Comparison of ENCODE assay signal across 8 cellular contexts in the genomic region with DNA sequence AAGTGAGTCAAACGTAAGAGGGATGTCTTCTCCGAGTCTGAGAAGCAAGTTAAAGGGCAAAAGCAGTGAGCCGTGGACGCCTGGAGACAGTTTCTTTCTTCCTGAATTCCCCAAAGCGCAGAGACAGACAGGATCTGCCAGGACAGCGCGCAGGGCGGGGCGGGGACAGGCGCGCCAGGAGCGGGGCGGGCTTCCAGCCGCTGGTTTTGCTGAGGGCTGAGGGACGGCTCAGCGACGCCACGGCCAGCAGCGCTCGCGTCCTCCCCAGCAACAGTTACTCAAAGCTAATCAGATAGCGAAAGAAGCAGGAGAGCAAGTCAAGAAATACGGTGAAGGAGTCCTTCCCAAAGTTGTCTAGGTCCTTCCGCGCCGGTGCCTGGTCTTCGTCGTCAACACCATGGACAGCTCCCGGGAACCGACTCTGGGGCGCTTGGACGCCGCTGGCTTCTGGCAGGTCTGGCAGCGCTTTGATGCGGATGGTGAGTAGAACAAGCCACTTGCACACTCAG. TPM values are rescaled to one million over a fixed set of nuclear protein-coding genes. Genes with fewer than 3 reads are reported as not detected.
A peak's percentile ranks its signal among the peaks of the same experiment; 100 is the strongest.
DNase-seq lines count a peak whose midpoint lies in the region; ATAC-seq, FAIRE-seq and TF ChIP-seq lines count a peak whose summit lies in the region.

A gene with protein sequence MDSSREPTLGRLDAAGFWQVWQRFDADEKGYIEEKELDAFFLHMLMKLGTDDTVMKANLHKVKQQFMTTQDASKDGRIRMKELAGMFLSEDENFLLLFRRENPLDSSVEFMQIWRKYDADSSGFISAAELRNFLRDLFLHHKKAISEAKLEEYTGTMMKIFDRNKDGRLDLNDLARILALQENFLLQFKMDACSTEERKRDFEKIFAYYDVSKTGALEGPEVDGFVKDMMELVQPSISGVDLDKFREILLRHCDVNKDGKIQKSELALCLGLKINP (plus strand): TSS at position 209 of the 509 bp plus-strand sequence. CDS start 189 bp downstream, at position 398.

- H3K9ac ChIP-seq in SK-N-SH = no peak within 1 kb of the TSS
- no peak within 1 kb of the TSS for H3K9ac ChIP-seq in mammary epithelial cell (ENCODE audit: insufficient read depth, low read length)
- no peak within 1 kb of the TSS for H3K9ac ChIP-seq in kidney (ENCODE audit: low read length in 2 of 2)

- dilution Hi-C loops in mammary epithelial cell (cut with HindIII; ENCODE audit: low sequenced_read_pairs) = no loop called here

- ATAC-seq in Right ventricle myocardium inferior = peak; percentile 62

- H3K9me2 ChIP-seq in SK-N-SH = no peaks in the 10 kb centered on the region

- H3K4me1 ChIP-seq in SK-N-SH (ENCODE audit: control insufficient read depth in 1 of 2, insufficient read depth in 2 of 2, low read depth in 1 of 2, low read length in 1 of 2) (peaks cover 0 to 5% of the 10 kb centered on the region in 2 experiments; a peak in 2 of 4 replicates), mammary epithelial cell (ENCODE audit: insufficient read depth, low read length) (no peaks in the 10 kb centered on the region), kidney (ENCODE audit: control insufficient read depth in 1 of 2, insufficient read depth in 1 of 2, low read depth in 1 of 2, low read length in 2 of 2) (no peaks in the 10 kb centered on the region)

- H3K79me2 ChIP-seq in SK-N-SH (ENCODE audit: insufficient read depth) = no peaks in the 10 kb centered on the region
- H3K79me2 ChIP-seq in mammary epithelial cell (ENCODE audit: insufficient read depth, low read length) = no peaks in the 10 kb centered on the region

- TF ChIP-seq RAD21 in SK-N-SH (IDR thresholded peaks at IDR 0.05; ENCODE audit: low read length) = no peak

- H3K4me3 ChIP-seq in SK-N-SH (ENCODE audit: low read depth in 2 of 2, low read length in 1 of 2) = peak within 1 kb of the TSS in 1 of 2 experiments; percentile 40; a peak in 2 of 4 replicates
- H3K4me3 ChIP-seq in mammary epithelial cell (replicated peaks in 1 of 3; ENCODE audit: insufficient read depth in 1 of 3, low read depth in 2 of 3, low read length in 3 of 3) = peak within 1 kb of the TSS in 2 of 3 experiments; percentile 12 to 28
- H3K4me3 ChIP-seq in kidney (ENCODE audit: low read length in 2 of 2) = peak within 1 kb of the TSS; percentile 31 to 35

- DNase-seq in Right ventricle myocardium inferior (ENCODE audit: missing footprints) (peak; percentile 74), cardiac septum (ENCODE audit: low spot score) (no peak), SK-N-SH (peak; percentile 76), mammary epithelial cell (peak; percentile 67), kidney (peak; percentile 88), amniotic stem cell (lab: John Stamatoyannopoulos, UW) (no peak), RCC 7860 (ENCODE audit: low spot score) (no peak)
- DNase-seq in stimulated activated CD4-positive, alpha-beta T cell treated with anti-CD3 and anti-CD28 coated beads, Interleukin-1b, Interleukin-23, amount 100 ng/mL, for 4 hours (ENCODE audit: low read depth in 2 of 2) = peak; percentile 7 to 24

- H3K4me2 ChIP-seq in SK-N-SH (peak within 1 kb of the TSS; percentile 53; the same call in 1 of the 2 replicates), mammary epithelial cell (ENCODE audit: insufficient read depth, low read depth, low read length) (peak within 1 kb of the TSS; percentile 76)

- WGBS in SK-N-SH (ENCODE audit: low lambda C conversion rate) = 13% methylated on average over 22 of the region's 35 CpGs
- 11% methylated on average over 19 of the region's 35 CpGs for WGBS in mammary epithelial cell (ENCODE audit: low coverage, missing lambda C conversion rate)

- TF ChIP-seq EP300 in SK-N-SH (IDR thresholded peaks at IDR 0.05; ENCODE audit: borderline replicate concordance in 1 of 2, low read depth in 1 of 2, low read length in 1 of 2) = no peak

- no peaks in the 10 kb centered on the region for H3K9me3 ChIP-seq in SK-N-SH
- no peaks in the 10 kb centered on the region for H3K9me3 ChIP-seq in mammary epithelial cell (replicated peaks; ENCODE audit: insufficient read depth, low read length)
- H3K9me3 ChIP-seq in kidney (ENCODE audit: control insufficient read depth in 1 of 2, low read length in 2 of 2) = no peaks in the 10 kb centered on the region

- H3K36me3 ChIP-seq in SK-N-SH (replicated peaks in 1 of 2; ENCODE audit: control insufficient read depth in 1 of 2, insufficient read depth in 2 of 2, low read length in 1 of 2) (no peaks in the 10 kb centered on the region), mammary epithelial cell (ENCODE audit: insufficient read depth, low read length) (no peaks in the 10 kb centered on the region), kidney (ENCODE audit: control insufficient read depth in 1 of 2, insufficient read depth in 2 of 2, low read length in 2 of 2) (no peaks in the 10 kb centered on the region)

- no TSS peak for BruUV-seq in mammary epithelial cell (replicated peaks; lab: Mats Ljungman, UMichigan)

- no peaks in the 10 kb centered on the region for H3K27me3 ChIP-seq in SK-N-SH (ENCODE audit: insufficient read depth)
- H3K27me3 ChIP-seq in mammary epithelial cell (ENCODE audit: insufficient read depth, low read length) = peaks cover 5% of the 10 kb centered on the region

- H3K27ac ChIP-seq in SK-N-SH (ENCODE audit: low read depth in 2 of 2, low read length in 1 of 2) (no peak within 1 kb of the TSS), mammary epithelial cell (ENCODE audit: insufficient read depth, low read depth, low read length) (no peak within 1 kb of the TSS), kidney (ENCODE audit: low read depth in 2 of 2, low read length in 2 of 2) (no peak within 1 kb of the TSS)

- H4K20me1 ChIP-seq in SK-N-SH (ENCODE audit: insufficient read depth) (no peaks in the 10 kb centered on the region), mammary epithelial cell (ENCODE audit: insufficient read depth, low read length) (no peaks in the 10 kb centered on the region)

- H2AFZ ChIP-seq in SK-N-SH (ENCODE audit: low read depth) (peak within 1 kb of the TSS; percentile 18; the same call in 1 of the 2 replicates), mammary epithelial cell (ENCODE audit: low read depth, low read length) (no peak within 1 kb of the TSS)

- intact Hi-C loops in Right ventricle myocardium inferior (cut with DNase I) = no loop called here
- intact Hi-C loops in cardiac septum (cut with DNase I) = no loop called here
- intact Hi-C loops in mammary epithelial cell (cut with micrococcal nuclease) = loop anchor here (2.0 kb wide), 1 partner anchor 13 kb away; no protein-coding TSS in a partner anchor
- intact Hi-C loops in kidney (cut with DNase I) = no loop called here

- FAIRE-seq in kidney (lab: Jason Lieb, UNC) (no peak), RCC 7860 (lab: Jason Lieb, UNC) (no peak)

- in situ Hi-C loops in mammary epithelial cell (cut with MboI; ENCODE audit: low sequenced_read_pairs in 2 of 2) = no loop called here

- TF ChIP-seq CTCF in SK-N-SH (IDR thresholded peaks at IDR 0.05) = no peak
- TF ChIP-seq CTCF in mammary epithelial cell (conservative IDR thresholded peaks at IDR 0.05 in 1 of 2, IDR thresholded peaks at IDR 0.05 in 1 of 2; ENCODE audit: extremely low read depth in 1 of 2, insufficient read depth in 1 of 2, low read depth in 1 of 2, low read length in 2 of 2) = no peak
- TF ChIP-seq CTCF in kidney (IDR thresholded peaks at IDR 0.05; ENCODE audit: borderline replicate concordance, extremely low read depth, insufficient read depth) = no peak

- POLR2A ChIA-PET in SK-N-SH (lab: Yijun Ruan, JAX) = no interaction called here

- CTCF ChIA-PET in SK-N-SH (lab: Yijun Ruan, JAX) (interaction anchor here (0.9 to 1.6 kb wide), 8 partner anchors 9 to 351 kb away, joined by 3 to 5 read pairs (median 4); no protein-coding TSS in a partner anchor), mammary epithelial cell (lab: Charles Lee; ENCODE audit: low non-redundant PET) (no interaction called here)

- no peaks in the 10 kb centered on the region for H3F3A ChIP-seq in SK-N-SH (replicated peaks; ENCODE audit: insufficient read depth)

TF ChIP-seq in SK-N-SH, 30 proteins besides CTCF, POLR2A, EP300 and RAD21:
- TF ChIP-seq, protein P1, sequence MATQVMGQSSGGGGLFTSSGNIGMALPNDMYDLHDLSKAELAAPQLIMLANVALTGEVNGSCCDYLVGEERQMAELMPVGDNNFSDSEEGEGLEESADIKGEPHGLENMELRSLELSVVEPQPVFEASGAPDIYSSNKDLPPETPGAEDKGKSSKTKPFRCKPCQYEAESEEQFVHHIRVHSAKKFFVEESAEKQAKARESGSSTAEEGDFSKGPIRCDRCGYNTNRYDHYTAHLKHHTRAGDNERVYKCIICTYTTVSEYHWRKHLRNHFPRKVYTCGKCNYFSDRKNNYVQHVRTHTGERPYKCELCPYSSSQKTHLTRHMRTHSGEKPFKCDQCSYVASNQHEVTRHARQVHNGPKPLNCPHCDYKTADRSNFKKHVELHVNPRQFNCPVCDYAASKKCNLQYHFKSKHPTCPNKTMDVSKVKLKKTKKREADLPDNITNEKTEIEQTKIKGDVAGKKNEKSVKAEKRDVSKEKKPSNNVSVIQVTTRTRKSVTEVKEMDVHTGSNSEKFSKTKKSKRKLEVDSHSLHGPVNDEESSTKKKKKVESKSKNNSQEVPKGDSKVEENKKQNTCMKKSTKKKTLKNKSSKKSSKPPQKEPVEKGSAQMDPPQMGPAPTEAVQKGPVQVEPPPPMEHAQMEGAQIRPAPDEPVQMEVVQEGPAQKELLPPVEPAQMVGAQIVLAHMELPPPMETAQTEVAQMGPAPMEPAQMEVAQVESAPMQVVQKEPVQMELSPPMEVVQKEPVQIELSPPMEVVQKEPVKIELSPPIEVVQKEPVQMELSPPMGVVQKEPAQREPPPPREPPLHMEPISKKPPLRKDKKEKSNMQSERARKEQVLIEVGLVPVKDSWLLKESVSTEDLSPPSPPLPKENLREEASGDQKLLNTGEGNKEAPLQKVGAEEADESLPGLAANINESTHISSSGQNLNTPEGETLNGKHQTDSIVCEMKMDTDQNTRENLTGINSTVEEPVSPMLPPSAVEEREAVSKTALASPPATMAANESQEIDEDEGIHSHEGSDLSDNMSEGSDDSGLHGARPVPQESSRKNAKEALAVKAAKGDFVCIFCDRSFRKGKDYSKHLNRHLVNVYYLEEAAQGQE (IDR thresholded peaks at IDR 0.05; ENCODE audit: low read depth, low read length) = peak; percentile 99
- TF ChIP-seq NFIC (IDR thresholded peaks at IDR 0.05; ENCODE audit: borderline replicate concordance) = no peak
- no peak for TF ChIP-seq CHD2 (IDR thresholded peaks at IDR 0.05; ENCODE audit: low read length, partially characterized antibody)

RNA-seq across cellular contexts. Expression of the gene that starts here (rescaled TPM):
- total RNA-seq in Right ventricle myocardium inferior = 1.2 TPM
- total RNA-seq in cardiac septum = not detected
- polyA plus RNA-seq in SK-N-SH (2012; rRNA removed) = not detected in 2 replicates
- 0.03 and 0.07 TPM in 2 replicates for polyA plus RNA-seq in SK-N-SH (2012; cell fraction: cytosol; rRNA removed)
- polyA plus RNA-seq in SK-N-SH (2012; cell fraction: nucleus; rRNA removed) = not detected in 2 replicates
- not detected for total RNA-seq in mammary epithelial cell
- not detected for polyA plus RNA-seq in mammary epithelial cell
- not detected for polyA minus RNA-seq in mammary epithelial cell
- total RNA-seq in kidney = 8.7 TPM
- 0.90 TPM for polyA plus RNA-seq in kidney (ENCODE audit: insufficient read depth, low read depth, low replicate concordance)

Comparison
In these comparisons a context has a peak if more than half of its experiments do, and no peak if none do; other contexts are left out.
1. DNase-seq: peak in Right ventricle myocardium inferior (single experiment), kidney (single experiment) and stimulated activated CD4-positive, alpha-beta T cell treated with anti-CD3 and anti-CD28 coated beads, Interleukin-1b, Interleukin-23, amount 100 ng/mL, for 4 hours (2 of 2); none in cardiac septum (single experiment), amniotic stem cell (single experiment) and RCC 7860 (single experiment).
2. Peak in DNase-seq and H3K4me2 ChIP-seq in SK-N-SH; RNA of the gene not detected or under 1 TPM.
3. Peak in DNase-seq, H3K4me3 ChIP-seq and H3K4me2 ChIP-seq in mammary epithelial cell; RNA of the gene not detected or under 1 TPM.